9 cellular contexts compared by ENCODE assay signal in genomic region chr18:58649966-58650816, GRCh38. TPM values are rescaled to one million over a fixed set of nuclear protein-coding genes. Genes with fewer than 3 reads are reported as not detected.
DNase-seq lines count a peak whose midpoint lies in the region; ATAC-seq lines count a peak whose summit lies in the region.
"Had no signal": no experiment of that assay in that cellular context is flagged by ENCODE, and none has a peak within 500 bp of the region (broad histone marks: within the 10 kb centered on the region; RNA-seq: fewer than 3 reads in every experiment).

No MANE protein-coding gene starts in this region.

- WGBS in aorta, 2 donors = 89 to 100% methylated on average over 1 of the region's 1 CpG

- intact Hi-C loops in aorta (cut with DNase I) = no loop called here

- peak; percentile 77 for ATAC-seq in HG03095 (IDR thresholded peaks at IDR 0.05; ENCODE audit: unreplicated experiment)
- no peak for ATAC-seq in aorta (ENCODE audit: low FRiP score)

- peak; percentile 61 for DNase-seq in stimulated activated CD4-positive, alpha-beta T cell treated with anti-CD3 and anti-CD28 coated beads, Interleukin-4, amount 100 ng/mL, for 24 hours
- no peak for DNase-seq in stimulated activated CD4-positive, alpha-beta T cell treated with anti-CD3 and anti-CD28 coated beads, Interleukin-1b, Interleukin-23, amount 100 ng/mL, for 48 hours
- DNase-seq in activated CD4-positive, alpha-beta T cell treated with anti-CD3 and anti-CD28 coated beads, Interleukin-2, amount 50 U/mL, for 48 hours = peak; percentile 21 to 31
- DNase-seq in stimulated activated CD8-positive, alpha-beta memory T cell treated with anti-CD3 and anti-CD28 coated beads, Interleukin-4, amount 100 ng/mL, for 48 hours = no peak
- DNase-seq in HT-29 (ENCODE audit: low spot score) (no peak), aorta (no peak)
- DNase-seq in activated CD8-positive, alpha-beta memory T cell treated with anti-CD3 and anti-CD28 coated beads, Interleukin-2, amount 50 U/mL, for 4 hours = no peak
- DNase-seq: CD4-positive, CD25-positive, alpha-beta regulatory T cell had no signal

- H3K27ac ChIP-seq in aorta (ENCODE audit: low read depth in 1 of 2, low read length in 2 of 2) = no peak overlapping the region

- H3K36me3 ChIP-seq in aorta (ENCODE audit: control insufficient read depth in 1 of 2, insufficient read depth in 2 of 2, low read length in 1 of 2) = no peaks in the 10 kb centered on the region

- no peaks in the 10 kb centered on the region for H3K4me1 ChIP-seq in aorta (ENCODE audit: control insufficient read depth in 1 of 2, insufficient read depth in 2 of 2, low read length in 2 of 2)

- no peak overlapping the region for H3K4me3 ChIP-seq in aorta (ENCODE audit: low read length in 2 of 2)

- H3K27me3 ChIP-seq in aorta (ENCODE audit: control insufficient read depth in 1 of 2, insufficient read depth in 2 of 2, low read length in 1 of 2) = no peaks in the 10 kb centered on the region

- H3K9me3 ChIP-seq in aorta (ENCODE audit: control insufficient read depth, low read length) = no peaks in the 10 kb centered on the region

RNA-seq across cellular contexts. Expression of gene MALT1, which starts 21.1 kb away (rescaled TPM):
- 5.6 and 8.6 TPM in 2 replicates for total RNA-seq in HT-29 (2014; rRNA removed; shearing (Covaris generic))
- total RNA-seq in aorta = 10 to 100 TPM; 21.5 to 27.4 TPM
- 1 to 10 TPM; 3.0 to 5.9 TPM for polyA plus RNA-seq in aorta

RNA-seq across cellular contexts. Expression of gene ALPK2, which starts 21.3 kb away (rescaled TPM):
- not detected in 2 replicates for total RNA-seq in HT-29 (2014; rRNA removed; shearing (Covaris generic))
- total RNA-seq in aorta = under 1 TPM; 0.06 to 0.10 TPM
- polyA plus RNA-seq in aorta = under 1 TPM in 1 of 2 donors, not detected in 1; 0.38 TPM
- polyA plus RNA-seq: CD4-positive, CD25-positive, alpha-beta regulatory T cell had no signal

Comparison
In these comparisons a context has a peak if more than half of its experiments do, and no peak if none do; other contexts are left out.
1. DNase-seq: peak in stimulated activated CD4-positive, alpha-beta T cell treated with anti-CD3 and anti-CD28 coated beads, Interleukin-4, amount 100 ng/mL, for 24 hours (single experiment) and activated CD4-positive, alpha-beta T cell treated with anti-CD3 and anti-CD28 coated beads, Interleukin-2, amount 50 U/mL, for 48 hours (2 of 2); none in stimulated activated CD4-positive, alpha-beta T cell treated with anti-CD3 and anti-CD28 coated beads, Interleukin-1b, Interleukin-23, amount 100 ng/mL, for 48 hours (single experiment), stimulated activated CD8-positive, alpha-beta memory T cell treated with anti-CD3 and anti-CD28 coated beads, Interleukin-4, amount 100 ng/mL, for 48 hours (single experiment), HT-29 (single experiment), activated CD8-positive, alpha-beta memory T cell treated with anti-CD3 and anti-CD28 coated beads, Interleukin-2, amount 50 U/mL, for 4 hours (single experiment) and aorta (0 of 2).